Comparison of ENCODE assay signal across 2 cellular contexts in the genomic region with DNA sequence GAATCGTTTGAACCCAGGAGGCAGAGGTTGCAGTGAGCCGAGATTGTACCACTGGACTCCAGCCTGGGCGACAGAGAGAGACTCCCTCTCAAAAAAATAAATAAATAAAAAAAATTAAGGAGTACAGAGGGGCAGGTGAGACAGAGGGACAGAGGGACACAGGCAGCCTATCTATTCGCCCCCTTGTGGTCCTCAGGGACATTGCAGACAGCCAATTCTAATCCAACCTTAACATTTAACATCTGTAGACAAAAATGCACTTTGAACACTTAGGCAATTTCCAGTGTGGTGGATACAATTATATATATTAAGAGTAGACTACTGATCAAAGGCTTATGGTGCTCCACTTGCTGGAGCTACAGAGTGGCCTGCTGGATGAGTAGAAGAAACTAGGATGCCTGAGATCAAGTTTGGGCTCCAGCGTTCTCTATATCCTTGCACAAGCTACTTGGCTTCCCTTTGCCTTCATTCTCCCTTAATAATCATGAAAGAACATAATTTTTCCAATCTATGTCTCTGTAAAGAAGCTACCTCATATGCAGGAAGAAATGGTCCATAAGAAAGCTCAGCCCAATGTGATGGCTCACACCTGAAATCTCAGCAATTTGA.
TF ChIP-seq lines count a peak whose summit lies in the region.

No MANE protein-coding gene starts in this region.

TF ChIP-seq in IMR-90, 13 proteins besides CTCF, POLR2A, EP300 and RAD21:
- TF ChIP-seq SMC3 (IDR thresholded peaks at IDR 0.05; ENCODE audit: low read depth, low read length) (peak; percentile 92), MXI1 (IDR thresholded peaks at IDR 0.05; ENCODE audit: borderline replicate concordance, low read depth, low read length) (no peak)

TF ChIP-seq in HepG2, 621 proteins besides CTCF, POLR2A, EP300 and RAD21:
- TF ChIP-seq STAG1 (CRISPR knock-in tag; IDR thresholded peaks at IDR 0.05) (peak; percentile 50), NFYC (CRISPR knock-in tag; IDR thresholded peaks at IDR 0.05) (no peak), SUZ12 (IDR thresholded peaks at IDR 0.05; ENCODE audit: low read depth, low read length) (no peak), NR2F2 (IDR thresholded peaks at IDR 0.05; ENCODE audit: borderline replicate concordance, low read depth) (no peak), GATAD1 (CRISPR knock-in tag; IDR thresholded peaks at IDR 0.05) (no peak), ZFY (CRISPR knock-in tag; IDR thresholded peaks at IDR 0.05) (no peak), ZNF660 (CRISPR knock-in tag; IDR thresholded peaks at IDR 0.05; ENCODE audit: borderline replicate concordance, low read depth) (no peak), ZNF446 (CRISPR knock-in tag; IDR thresholded peaks at IDR 0.05) (no peak), ZNF703 (CRISPR knock-in tag; IDR thresholded peaks at IDR 0.05; ENCODE audit: borderline replicate concordance) (no peak), ZNF549 (CRISPR knock-in tag; IDR thresholded peaks at IDR 0.05) (no peak), ETV5 (CRISPR knock-in tag; IDR thresholded peaks at IDR 0.05; ENCODE audit: borderline replicate concordance) (no peak), SMC3 (IDR thresholded peaks at IDR 0.05; ENCODE audit: low read length) (peak; percentile 59), ZNF24 (IDR thresholded peaks at IDR 0.05) (no peak), MEIS2 (CRISPR knock-in tag; IDR thresholded peaks at IDR 0.05) (no peak), MED13 (CRISPR knock-in tag; IDR thresholded peaks at IDR 0.05) (no peak), ZBTB7B (CRISPR knock-in tag; IDR thresholded peaks at IDR 0.05) (no peak), NCOR1 (IDR thresholded peaks at IDR 0.05; ENCODE audit: borderline replicate concordance, low read length) (0 out of 2 replicates have a peak, but pooled peaks have one; percentile 26), ARID2 (CRISPR knock-in tag; IDR thresholded peaks at IDR 0.05; ENCODE audit: borderline replicate concordance) (no peak), RAD51 (IDR thresholded peaks at IDR 0.05; ENCODE audit: borderline replicate concordance) (no peak), SSRP1 (CRISPR knock-in tag; IDR thresholded peaks at IDR 0.05) (no peak), HNF4A (CRISPR knock-in tag; IDR thresholded peaks at IDR 0.05) (peak; percentile 27; the same call in 1 of the 2 replicates), POLR2AphosphoS2 (IDR thresholded peaks at IDR 0.05; ENCODE audit: low read depth, low read length) (no peak), MAFF (IDR thresholded peaks at IDR 0.05; ENCODE audit: low read depth, low read length) (no peak), KAT8 (CRISPR knock-in tag; IDR thresholded peaks at IDR 0.05) (no peak), KDM6A (CRISPR knock-in tag; IDR thresholded peaks at IDR 0.05; ENCODE audit: low read depth) (no peak), ZSCAN9 (CRISPR knock-in tag; IDR thresholded peaks at IDR 0.05; ENCODE audit: borderline replicate concordance) (no peak), SCMH1 (CRISPR knock-in tag; IDR thresholded peaks at IDR 0.05; ENCODE audit: borderline replicate concordance) (no peak), HNF4G (IDR thresholded peaks at IDR 0.05; ENCODE audit: borderline replicate concordance, low read depth, low read length) (0 out of 2 replicates have a peak, but pooled peaks have one; percentile 25), HNF4G (CRISPR knock-in tag; IDR thresholded peaks at IDR 0.05; ENCODE audit: borderline replicate concordance, low read depth) (no peak), ZMYM4 (CRISPR knock-in tag; IDR thresholded peaks at IDR 0.05) (no peak), ARNTL (CRISPR knock-in tag; IDR thresholded peaks at IDR 0.05) (no peak)
- TF ChIP-seq, protein P1, sequence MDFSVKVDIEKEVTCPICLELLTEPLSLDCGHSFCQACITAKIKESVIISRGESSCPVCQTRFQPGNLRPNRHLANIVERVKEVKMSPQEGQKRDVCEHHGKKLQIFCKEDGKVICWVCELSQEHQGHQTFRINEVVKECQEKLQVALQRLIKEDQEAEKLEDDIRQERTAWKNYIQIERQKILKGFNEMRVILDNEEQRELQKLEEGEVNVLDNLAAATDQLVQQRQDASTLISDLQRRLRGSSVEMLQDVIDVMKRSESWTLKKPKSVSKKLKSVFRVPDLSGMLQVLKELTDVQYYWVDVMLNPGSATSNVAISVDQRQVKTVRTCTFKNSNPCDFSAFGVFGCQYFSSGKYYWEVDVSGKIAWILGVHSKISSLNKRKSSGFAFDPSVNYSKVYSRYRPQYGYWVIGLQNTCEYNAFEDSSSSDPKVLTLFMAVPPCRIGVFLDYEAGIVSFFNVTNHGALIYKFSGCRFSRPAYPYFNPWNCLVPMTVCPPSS (IDR thresholded peaks at IDR 0.05), result no peak
- TF ChIP-seq, protein P2, sequence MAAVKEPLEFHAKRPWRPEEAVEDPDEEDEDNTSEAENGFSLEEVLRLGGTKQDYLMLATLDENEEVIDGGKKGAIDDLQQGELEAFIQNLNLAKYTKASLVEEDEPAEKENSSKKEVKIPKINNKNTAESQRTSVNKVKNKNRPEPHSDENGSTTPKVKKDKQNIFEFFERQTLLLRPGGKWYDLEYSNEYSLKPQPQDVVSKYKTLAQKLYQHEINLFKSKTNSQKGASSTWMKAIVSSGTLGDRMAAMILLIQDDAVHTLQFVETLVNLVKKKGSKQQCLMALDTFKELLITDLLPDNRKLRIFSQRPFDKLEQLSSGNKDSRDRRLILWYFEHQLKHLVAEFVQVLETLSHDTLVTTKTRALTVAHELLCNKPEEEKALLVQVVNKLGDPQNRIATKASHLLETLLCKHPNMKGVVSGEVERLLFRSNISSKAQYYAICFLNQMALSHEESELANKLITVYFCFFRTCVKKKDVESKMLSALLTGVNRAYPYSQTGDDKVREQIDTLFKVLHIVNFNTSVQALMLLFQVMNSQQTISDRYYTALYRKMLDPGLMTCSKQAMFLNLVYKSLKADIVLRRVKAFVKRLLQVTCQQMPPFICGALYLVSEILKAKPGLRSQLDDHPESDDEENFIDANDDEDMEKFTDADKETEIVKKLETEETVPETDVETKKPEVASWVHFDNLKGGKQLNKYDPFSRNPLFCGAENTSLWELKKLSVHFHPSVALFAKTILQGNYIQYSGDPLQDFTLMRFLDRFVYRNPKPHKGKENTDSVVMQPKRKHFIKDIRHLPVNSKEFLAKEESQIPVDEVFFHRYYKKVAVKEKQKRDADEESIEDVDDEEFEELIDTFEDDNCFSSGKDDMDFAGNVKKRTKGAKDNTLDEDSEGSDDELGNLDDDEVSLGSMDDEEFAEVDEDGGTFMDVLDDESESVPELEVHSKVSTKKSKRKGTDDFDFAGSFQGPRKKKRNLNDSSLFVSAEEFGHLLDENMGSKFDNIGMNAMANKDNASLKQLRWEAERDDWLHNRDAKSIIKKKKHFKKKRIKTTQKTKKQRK (IDR thresholded peaks at IDR 0.05; ENCODE audit: low read length), result no peak
- TF ChIP-seq, protein P3, sequence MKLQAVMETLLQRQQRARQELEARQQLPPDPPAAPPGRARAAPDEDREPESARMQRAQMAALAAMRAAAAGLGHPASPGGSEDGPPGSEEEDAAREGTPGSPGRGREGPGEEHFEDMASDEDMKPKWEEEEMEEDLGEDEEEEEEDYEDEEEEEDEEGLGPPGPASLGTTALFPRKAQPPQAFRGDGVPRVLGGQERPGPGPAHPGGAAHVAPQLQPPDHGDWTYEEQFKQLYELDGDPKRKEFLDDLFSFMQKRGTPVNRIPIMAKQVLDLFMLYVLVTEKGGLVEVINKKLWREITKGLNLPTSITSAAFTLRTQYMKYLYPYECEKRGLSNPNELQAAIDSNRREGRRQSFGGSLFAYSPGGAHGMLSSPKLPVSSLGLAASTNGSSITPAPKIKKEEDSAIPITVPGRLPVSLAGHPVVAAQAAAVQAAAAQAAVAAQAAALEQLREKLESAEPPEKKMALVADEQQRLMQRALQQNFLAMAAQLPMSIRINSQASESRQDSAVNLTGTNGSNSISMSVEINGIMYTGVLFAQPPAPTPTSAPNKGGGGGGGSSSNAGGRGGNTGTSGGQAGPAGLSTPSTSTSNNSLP (IDR thresholded peaks at IDR 0.05; ENCODE audit: low read depth, low read length), result peak; percentile 57; the same call in 1 of the 2 replicates
